ENCODE assay signal across 2 cellular contexts in genomic region chr4:141703497-141703896, GRCh38.
TF ChIP-seq lines count a peak whose summit lies in the region.

No MANE protein-coding gene starts in this region.

TF ChIP-seq in A549, 52 proteins besides CTCF, POLR2A, EP300 and RAD21 (continued from another document):
- TF ChIP-seq MAX (IDR thresholded peaks at IDR 0.05) = no peak
- TF ChIP-seq ZNF302 (CRISPR knock-in tag; IDR thresholded peaks at IDR 0.05) = no peak
- TF ChIP-seq CHD2 (IDR thresholded peaks at IDR 0.05; ENCODE audit: low read length, partially characterized antibody) = no peak
- TF ChIP-seq FOXS1 (CRISPR knock-in tag; IDR thresholded peaks at IDR 0.05) = no peak
- TF ChIP-seq PBX3 (IDR thresholded peaks at IDR 0.05) = no peak
TF ChIP-seq in A549: peak in this region for 0.

TF ChIP-seq in HCT116, 20 proteins besides CTCF, POLR2A, EP300 and RAD21 (continued from another document):
- TF ChIP-seq ATF3 (IDR thresholded peaks at IDR 0.05) (no peak), MAX (IDR thresholded peaks at IDR 0.05) (no peak), FOSL1 (IDR thresholded peaks at IDR 0.05; ENCODE audit: low read depth) (no peak), JUND (IDR thresholded peaks at IDR 0.05) (no peak), ELF1 (IDR thresholded peaks at IDR 0.05; ENCODE audit: borderline replicate concordance, low read depth) (no peak), SRF (IDR thresholded peaks at IDR 0.05; ENCODE audit: low read depth) (no peak), CEBPB (IDR thresholded peaks at IDR 0.05; ENCODE audit: low read depth) (no peak)
